16 cellular contexts compared by ENCODE assay signal in genomic region chr15:43531018-43531667, GRCh38. TPM values are rescaled to one million over a fixed set of nuclear protein-coding genes. Genes with fewer than 3 reads are reported as not detected.
DNase-seq lines count a peak whose midpoint lies in the region; ATAC-seq and TF ChIP-seq lines count a peak whose summit lies in the region.
"Had no signal": no experiment of that assay in that cellular context is flagged by ENCODE, and none has a peak within 500 bp of the region (broad histone marks: within the 10 kb centered on the region; RNA-seq: fewer than 3 reads in every experiment).

No MANE protein-coding gene starts in this region.

- H3K4me3 ChIP-seq in OCI-LY7 (ENCODE audit: low read depth, low read length, poor library complexity, severe bottlenecking), result no peak overlapping the region
- H3K4me3 ChIP-seq in psoas muscle, result no peak overlapping the region

- no peaks in the 10 kb centered on the region for H3K9me3 Mint-ChIP-seq in stimulated activated effector memory CD8-positive, alpha-beta T cell treated with anti-CD3 and anti-CD28 coated beads, Interleukin-12 subunit alpha, Interleukin-12 subunit beta, amount 100 ng/mL, for 72 hours
- H3K9me3 Mint-ChIP-seq: activated naive CD4-positive, alpha-beta T cell treated with anti-CD3 and anti-CD28 coated beads, Interleukin-2, amount 50 U/mL, for 24 hours; effector memory CD8-positive, alpha-beta T cell; natural killer cell had no signal

- H3K36me3 Mint-ChIP-seq in stimulated activated effector memory CD8-positive, alpha-beta T cell treated with anti-CD3 and anti-CD28 coated beads, Interleukin-12 subunit alpha, Interleukin-12 subunit beta, amount 100 ng/mL, for 72 hours, result peaks cover 14% of the 10 kb centered on the region
- H3K36me3 Mint-ChIP-seq: activated naive CD4-positive, alpha-beta T cell treated with anti-CD3 and anti-CD28 coated beads, Interleukin-2, amount 50 U/mL, for 24 hours; natural killer cell had no signal

- peaks cover 3% of the 10 kb centered on the region for H3K4me1 ChIP-seq in OCI-LY7 (ENCODE audit: insufficient read depth, low read length, poor library complexity, severe bottlenecking)
- H3K4me1 ChIP-seq in psoas muscle, result no peaks in the 10 kb centered on the region

- POLR2A ChIA-PET in OCI-LY7 (lab: Charles Lee), result interaction anchor here (0.5 to 0.8 kb wide), 2 partner anchors 21 to 37 kb away, joined by 4 read pairs; no protein-coding TSS in a partner anchor

- 14 to 26% (median 24%) methylated on average over 7 of the region's 7 CpGs for WGBS in psoas muscle, 3 donors

- H3K27ac ChIP-seq in OCI-LY7 (ENCODE audit: low read depth, low read length, poor library complexity, severe bottlenecking) (no peak overlapping the region), psoas muscle (no peak overlapping the region)

- CTCF ChIA-PET in OCI-LY7 (lab: Charles Lee; ENCODE audit: unreplicated experiment), result no interaction called here

- ATAC-seq in psoas muscle, result peak in 3 of 4 donors; percentile 32 to 47 (median 46)
- no peak for ATAC-seq in stimulated activated effector memory CD8-positive, alpha-beta T cell treated with anti-CD3 and anti-CD28 coated beads, Interleukin-12 subunit alpha, Interleukin-12 subunit beta, amount 100 ng/mL, for 72 hours
- ATAC-seq: effector memory CD8-positive, alpha-beta T cell; natural killer cell had no signal

- no peaks in the 10 kb centered on the region for H3K79me2 ChIP-seq in OCI-LY7 (ENCODE audit: insufficient read depth, low read depth, low read length)

- H3K27ac Mint-ChIP-seq in stimulated activated effector memory CD8-positive, alpha-beta T cell treated with anti-CD3 and anti-CD28 coated beads, Interleukin-12 subunit alpha, Interleukin-12 subunit beta, amount 100 ng/mL, for 72 hours, result no peak overlapping the region
- H3K27ac Mint-ChIP-seq: activated naive CD4-positive, alpha-beta T cell treated with anti-CD3 and anti-CD28 coated beads, Interleukin-2, amount 50 U/mL, for 24 hours; natural killer cell had no signal

- intact Hi-C loops in OCI-LY7 (cut with micrococcal nuclease; ENCODE audit: unreplicated experiment) (no loop called here), head of caudate nucleus (cut with DNase I) (no loop called here), psoas muscle (cut with DNase I) (no loop called here)

- H3K4me2 ChIP-seq in OCI-LY7 (ENCODE audit: low read length), result no peak overlapping the region

- H3K9me2 ChIP-seq in OCI-LY7 (ENCODE audit: insufficient read depth, low read length), result no peaks in the 10 kb centered on the region

- peak; percentile 17 for DNase-seq in NCI-H2171 treated with DMSO at 0.1 percent for 48 hours (lab: John Stamatoyannopoulos, UW)
- no peak for DNase-seq in NCI-H2171 (lab: John Stamatoyannopoulos, UW)
- no peak for DNase-seq in OCI-LY7 (ENCODE audit: low spot score)
- DNase-seq in head of caudate nucleus, result peak in 34 of 42 donors; percentile 32 to 88 (median 66)
- no peak for DNase-seq in psoas muscle
- no peak for DNase-seq in activated CD4-positive, alpha-beta T cell treated with anti-CD3 and anti-CD28 coated beads, Interleukin-2, amount 50 U/mL, for 4 hours
- no peak for DNase-seq in stimulated activated effector memory CD8-positive, alpha-beta T cell treated with anti-CD3 and anti-CD28 coated beads, Interleukin-12 subunit alpha, Interleukin-12 subunit beta, amount 100 ng/mL, for 72 hours (ENCODE audit: low spot score in 2 of 2)
- no peak for DNase-seq in NK-92 treated with Interleukin-12 subunit alpha and Interleukin-12 subunit beta, amount 100 ng/mL, for 24 hours (lab: John Stamatoyannopoulos, UW)
- DNase-seq: activated CD4-positive, alpha-beta T cell treated with anti-CD3 and anti-CD28 coated beads for 1 hour; effector memory CD8-positive, alpha-beta T cell; natural killer cell; NCI-H187; right cardiac atrium; SHP77 treated with DMSO at 0.1 percent for 48 hours; T-helper 9 cell had no signal

- no peak for TF ChIP-seq CTCF in OCI-LY7 (conservative IDR thresholded peaks at IDR 0.05; ENCODE audit: low read length)
- no peak for TF ChIP-seq CTCF in psoas muscle (IDR thresholded peaks at IDR 0.05)

- H3K27me3 ChIP-seq in psoas muscle (ENCODE audit: insufficient read depth in 3 of 3, low read length in 2 of 3), result no peaks in the 10 kb centered on the region

- H3K4me1 Mint-ChIP-seq in stimulated activated effector memory CD8-positive, alpha-beta T cell treated with anti-CD3 and anti-CD28 coated beads, Interleukin-12 subunit alpha, Interleukin-12 subunit beta, amount 100 ng/mL, for 72 hours, result no peaks in the 10 kb centered on the region
- H3K4me1 Mint-ChIP-seq: activated naive CD4-positive, alpha-beta T cell treated with anti-CD3 and anti-CD28 coated beads, Interleukin-2, amount 50 U/mL, for 24 hours; natural killer cell had no signal

- no peaks in the 10 kb centered on the region for H4K20me1 ChIP-seq in OCI-LY7 (ENCODE audit: insufficient read depth, low read length)

- TSS peak; percentile 56 for BruUV-seq in OCI-LY7 (replicated peaks; lab: Mats Ljungman, UMichigan)

- no peak overlapping the region for H2AFZ ChIP-seq in OCI-LY7 (ENCODE audit: low read length)

- no peak overlapping the region for H3K4me3 Mint-ChIP-seq in stimulated activated effector memory CD8-positive, alpha-beta T cell treated with anti-CD3 and anti-CD28 coated beads, Interleukin-12 subunit alpha, Interleukin-12 subunit beta, amount 100 ng/mL, for 72 hours
- H3K4me3 Mint-ChIP-seq: activated naive CD4-positive, alpha-beta T cell treated with anti-CD3 and anti-CD28 coated beads, Interleukin-2, amount 50 U/mL, for 24 hours; effector memory CD8-positive, alpha-beta T cell; natural killer cell had no signal

- peaks cover 22% of the 10 kb centered on the region for H3K36me3 ChIP-seq in OCI-LY7 (ENCODE audit: insufficient read depth, low read length)
- peaks cover 0 to 20% of the 10 kb centered on the region in 2 donors for H3K36me3 ChIP-seq in psoas muscle (ENCODE audit: insufficient read depth in 1 of 2, low read depth in 1 of 2)

- H3K9me3 ChIP-seq in OCI-LY7 (ENCODE audit: low read length) (no peaks in the 10 kb centered on the region), psoas muscle (no peaks in the 10 kb centered on the region)

RNA-seq across cellular contexts. Expression of gene MAP1A, which starts 13.7 kb away (rescaled TPM):
- 3.8 and 4.0 TPM in 2 replicates for total RNA-seq in OCI-LY7 (2014; rRNA removed; shearing (Covaris generic))
- total RNA-seq in OCI-LY7 (2022) (2.7 and 3.3 TPM in 2 replicates), psoas muscle (10 to 100 TPM in 1 of 4 donors, 1 to 10 TPM in 3; 2.7 to 25.1 (median 7.9) TPM)
- 1 to 10 TPM in 2 of 3 donors, under 1 TPM in 1; 0.63 to 1.7 (median 1.3) TPM for polyA plus RNA-seq in psoas muscle

RNA-seq across cellular contexts. Expression of gene TP53BP1, which starts 38.2 kb away (rescaled TPM):
- 69.3 and 88.1 TPM in 2 replicates for total RNA-seq in OCI-LY7 (2014; rRNA removed; shearing (Covaris generic))
- total RNA-seq in OCI-LY7 (2022) (51.8 and 55.1 TPM in 2 replicates), psoas muscle (10 to 100 TPM; 11.6 to 31.3 (median 24.2) TPM)
- 10 to 100 TPM in 2 of 3 donors, 1 to 10 TPM in 1; 7.4 to 13.9 (median 12.8) TPM for polyA plus RNA-seq in psoas muscle

RNA-seq across cellular contexts. Expression of gene PPIP5K1, which starts 58.9 kb away (rescaled TPM):
- 67.5 and 70.2 TPM in 2 replicates for total RNA-seq in OCI-LY7 (2014; rRNA removed; shearing (Covaris generic))
- total RNA-seq in OCI-LY7 (2022) (89.5 and 89.8 TPM in 2 replicates), psoas muscle (10 to 100 TPM; 19.3 to 37.3 (median 27.9) TPM)
- 10 to 100 TPM in 1 of 3 donors, 1 to 10 TPM in 2; 4.5 to 14.2 (median 5.2) TPM for polyA plus RNA-seq in psoas muscle

Comparison
In these comparisons a context has a peak if more than half of its experiments do, and no peak if none do; other contexts are left out.
1. DNase-seq: peak in NCI-H2171 treated with DMSO at 0.1 percent for 48 hours (single experiment) and head of caudate nucleus (34 of 42); none in NCI-H2171 (single experiment), OCI-LY7 (single experiment), psoas muscle (0 of 2), activated CD4-positive, alpha-beta T cell treated with anti-CD3 and anti-CD28 coated beads, Interleukin-2, amount 50 U/mL, for 4 hours (0 of 2), stimulated activated effector memory CD8-positive, alpha-beta T cell treated with anti-CD3 and anti-CD28 coated beads, Interleukin-12 subunit alpha, Interleukin-12 subunit beta, amount 100 ng/mL, for 72 hours (0 of 2) and NK-92 treated with Interleukin-12 subunit alpha and Interleukin-12 subunit beta, amount 100 ng/mL, for 24 hours (single experiment).